ENCODE assay signal across 27 cellular contexts in genomic region chr2:59830601-59831000, GRCh38.
"Had no signal": no experiment of that assay in that cellular context is flagged by ENCODE, and none has a peak within 500 bp of the region (broad histone marks: within the 10 kb centered on the region; RNA-seq: fewer than 3 reads in every experiment).

No MANE protein-coding gene starts in this region.

- H3K27me3 ChIP-seq: stomach, suprapubic skin, testis, thyroid gland, tibial artery, tibial nerve, transverse colon, upper lobe of left lung, uterus, vagina had no signal

- H3K27ac ChIP-seq: stomach, suprapubic skin, testis, thoracic aorta, thyroid gland, tibial artery, tibial nerve, transverse colon, upper lobe of left lung, uterus, vagina had no signal

- H3K36me3 ChIP-seq: stomach, suprapubic skin, thoracic aorta, thyroid gland, tibial artery, tibial nerve, transverse colon, upper lobe of left lung, uterus, vagina had no signal

- H3K27me3 Mint-ChIP-seq: stimulated activated memory B cell treated with anti-CD40 and anti-IgM and Interleukin-4, amounts not matched to agents 10 μg/mL and 1 μg/mL and 100 μg/mL, for 72 hours; stimulated activated naive B cell treated with anti-CD40 and anti-IgM and Interleukin-4, amounts not matched to agents 10 μg/mL and 1 μg/mL and 100 μg/mL, for 72 hours; stimulated activated naive CD8-positive, alpha-beta T cell treated with anti-CD3 and anti-CD28 coated beads, Interleukin-15, amount 100 ng/mL, for 72 hours; stimulated activated naive CD8-positive, alpha-beta T cell treated with anti-CD3 and anti-CD28 coated beads, Interleukin-15, Interleukin-2, amounts not matched to agents 100 ng/mL and 50 ng/mL, for 24 hours had no signal

- H3K4me3 Mint-ChIP-seq: stimulated activated effector memory CD8-positive, alpha-beta T cell treated with anti-CD3 and anti-CD28 coated beads, Interleukin-12 subunit alpha, Interleukin-12 subunit beta, amount 100 ng/mL, for 72 hours; stimulated activated memory B cell treated with anti-CD40 and anti-IgM and Interleukin-4, amounts not matched to agents 10 μg/mL and 1 μg/mL and 100 μg/mL, for 72 hours; stimulated activated naive B cell treated with anti-CD40 and anti-IgM and Interleukin-4, amounts not matched to agents 10 μg/mL and 1 μg/mL and 100 μg/mL, for 72 hours; stimulated activated naive CD8-positive, alpha-beta T cell treated with anti-CD3 and anti-CD28 coated beads, Interleukin-15, amount 100 ng/mL, for 72 hours; stimulated activated naive CD8-positive, alpha-beta T cell treated with anti-CD3 and anti-CD28 coated beads, Interleukin-15, Interleukin-2, amounts not matched to agents 100 ng/mL and 50 ng/mL, for 24 hours; type B pancreatic cell had no signal

- H3K4me1 ChIP-seq: stomach, suprapubic skin, testis, thyroid gland, tibial artery, tibial nerve, upper lobe of left lung, uterus, vagina had no signal

- H3K36me3 Mint-ChIP-seq: stimulated activated effector memory CD8-positive, alpha-beta T cell treated with anti-CD3 and anti-CD28 coated beads, Interleukin-12 subunit alpha, Interleukin-12 subunit beta, amount 100 ng/mL, for 72 hours; stimulated activated memory B cell treated with anti-CD40 and anti-IgM and Interleukin-4, amounts not matched to agents 10 μg/mL and 1 μg/mL and 100 μg/mL, for 72 hours; stimulated activated naive B cell treated with anti-CD40 and anti-IgM and Interleukin-4, amounts not matched to agents 10 μg/mL and 1 μg/mL and 100 μg/mL, for 72 hours; type B pancreatic cell had no signal

- ATAC-seq: stimulated activated effector memory CD8-positive, alpha-beta T cell treated with anti-CD3 and anti-CD28 coated beads, Interleukin-12 subunit alpha, Interleukin-12 subunit beta, amount 100 ng/mL, for 72 hours; stimulated activated memory B cell treated with anti-CD40 and anti-IgM and Interleukin-4, amounts not matched to agents 10 μg/mL and 1 μg/mL and 100 μg/mL, for 72 hours; stimulated activated naive B cell treated with anti-CD40 and anti-IgM and Interleukin-4, amounts not matched to agents 10 μg/mL and 1 μg/mL and 100 μg/mL, for 72 hours; stimulated activated naive CD8-positive, alpha-beta T cell treated with anti-CD3 and anti-CD28 coated beads, Interleukin-15, amount 100 ng/mL, for 72 hours; stimulated activated naive CD8-positive, alpha-beta T cell treated with anti-CD3 and anti-CD28 coated beads, Interleukin-15, Interleukin-2, amounts not matched to agents 100 U/mL and 50 U/mL, for 24 hours had no signal

- H3K9me3 Mint-ChIP-seq: stimulated activated memory B cell treated with anti-CD40 and anti-IgM and Interleukin-4, amounts not matched to agents 10 μg/mL and 1 μg/mL and 100 μg/mL, for 72 hours had no signal

- H3K9me3 ChIP-seq: stomach, suprapubic skin, testis, thoracic aorta, thyroid gland, tibial artery, tibial nerve, transverse colon, upper lobe of left lung, uterus, vagina had no signal

- H3K27ac Mint-ChIP-seq: stimulated activated effector memory CD8-positive, alpha-beta T cell treated with anti-CD3 and anti-CD28 coated beads, Interleukin-12 subunit alpha, Interleukin-12 subunit beta, amount 100 ng/mL, for 72 hours; stimulated activated memory B cell treated with anti-CD40 and anti-IgM and Interleukin-4, amounts not matched to agents 10 μg/mL and 1 μg/mL and 100 μg/mL, for 72 hours; stimulated activated naive B cell treated with anti-CD40 and anti-IgM and Interleukin-4, amounts not matched to agents 10 μg/mL and 1 μg/mL and 100 μg/mL, for 72 hours; stimulated activated naive CD8-positive, alpha-beta T cell treated with anti-CD3 and anti-CD28 coated beads, Interleukin-15, amount 100 ng/mL, for 72 hours; stimulated activated naive CD8-positive, alpha-beta T cell treated with anti-CD3 and anti-CD28 coated beads, Interleukin-15, Interleukin-2, amounts not matched to agents 100 ng/mL and 50 ng/mL, for 24 hours; type B pancreatic cell had no signal

- H3K4me3 ChIP-seq: stomach, suprapubic skin, testis, thoracic aorta, thyroid gland, tibial artery, tibial nerve, transverse colon, upper lobe of left lung, uterus, vagina had no signal

- H3K4me1 Mint-ChIP-seq: stimulated activated effector memory CD8-positive, alpha-beta T cell treated with anti-CD3 and anti-CD28 coated beads, Interleukin-12 subunit alpha, Interleukin-12 subunit beta, amount 100 ng/mL, for 72 hours; stimulated activated memory B cell treated with anti-CD40 and anti-IgM and Interleukin-4, amounts not matched to agents 10 μg/mL and 1 μg/mL and 100 μg/mL, for 72 hours; stimulated activated naive B cell treated with anti-CD40 and anti-IgM and Interleukin-4, amounts not matched to agents 10 μg/mL and 1 μg/mL and 100 μg/mL, for 72 hours; stimulated activated naive CD8-positive, alpha-beta T cell treated with anti-CD3 and anti-CD28 coated beads, Interleukin-15, amount 100 ng/mL, for 72 hours had no signal

- DNase-seq: stimulated activated CD4-positive, alpha-beta T cell treated with anti-CD3 and anti-CD28 coated beads, Interleukin-2, amount 100 ng/mL, for 24 hours; stimulated activated CD4-positive, alpha-beta T cell treated with anti-CD3 and anti-CD28 coated beads, Interleukin-2, amount 100 ng/mL, for 48 hours; stimulated activated CD4-positive, alpha-beta T cell treated with anti-CD3 and anti-CD28 coated beads, Interleukin-4, amount 100 ng/mL, for 1 hour; stimulated activated CD4-positive, alpha-beta T cell treated with anti-CD3 and anti-CD28 coated beads, Interleukin-4, amount 100 ng/mL, for 24 hours; stimulated activated CD4-positive, alpha-beta T cell treated with anti-CD3 and anti-CD28 coated beads, Interleukin-4, amount 100 ng/mL, for 4 hours; stimulated activated CD8-positive, alpha-beta memory T cell treated with anti-CD3 and anti-CD28 coated beads, Interleukin-4, amount 100 ng/mL, for 48 hours; stimulated activated naive B cell treated with anti-CD40 and anti-IgM and Interleukin-4, amounts not matched to agents 10 μg/mL and 1 μg/mL and 100 μg/mL, for 72 hours; stimulated activated naive CD4-positive, alpha-beta T cell; stimulated activated naive CD4-positive, alpha-beta T cell treated with Interleukin-2 at 50 U/mL for 16 hours; stimulated activated naive CD8-positive, alpha-beta T cell treated with anti-CD3 and anti-CD28 coated beads, Interleukin-15, amount 100 ng/mL, for 72 hours; stimulated activated naive CD8-positive, alpha-beta T cell treated with anti-CD3 and anti-CD28 coated beads, Interleukin-15, Interleukin-2, amounts not matched to agents 100 U/mL and 50 U/mL, for 24 hours; stomach; testis; thyroid gland; tibial artery; transverse colon; trophoblast cell; upper lobe of left lung; uterus had no signal
